13 cellular contexts compared by ENCODE assay signal in genomic region chr14:103552011-103552797, GRCh38. TPM values are rescaled to one million over a fixed set of nuclear protein-coding genes. Genes with fewer than 3 reads are reported as not detected.
A peak's percentile ranks its signal among the peaks of the same experiment; 100 is the strongest.
DNase-seq lines count a peak whose midpoint lies in the region; ATAC-seq and TF ChIP-seq lines count a peak whose summit lies in the region.
"Had no signal": no experiment of that assay in that cellular context is flagged by ENCODE, and none has a peak within 500 bp of the region (broad histone marks: within the 10 kb centered on the region; RNA-seq: fewer than 3 reads in every experiment).

No MANE protein-coding gene starts in this region.

- in situ Hi-C loops in astrocyte of the cerebellum (cut with HindIII; ENCODE audit: low sequenced_read_pairs) = no loop called here

- H3K4me1 ChIP-seq in GM23338 (ENCODE audit: insufficient read depth) = no peaks in the 10 kb centered on the region
- peaks cover 29% of the 10 kb centered on the region for H3K4me1 ChIP-seq in skeletal muscle satellite cell (ENCODE audit: control insufficient read depth, insufficient read depth, low read length)

- no peak overlapping the region for H3K4me2 ChIP-seq in GM23338
- H3K4me2 ChIP-seq in skeletal muscle satellite cell (ENCODE audit: low read length) = peak overlapping the region; percentile 67

- peaks cover 6% of the 10 kb centered on the region; the same call in 1 of the 2 replicates for H3K79me2 ChIP-seq in GM23338 (replicated peaks; ENCODE audit: insufficient read depth)

- intact Hi-C loops in left cardiac atrium (cut with DNase I) = no loop called here

- H3F3A ChIP-seq in GM23338 (replicated peaks; ENCODE audit: low read depth) = peaks cover 3% of the 10 kb centered on the region

- DNase-seq in GM23338 (ENCODE audit: low spot score) (no peak), astrocyte of the cerebellum (ENCODE audit: low read depth) (peak; percentile 23), left cardiac atrium (peak; percentile 69), GM19238 (ENCODE audit: insufficient read length, low spot score) (no peak)
- DNase-seq in activated effector memory CD4-positive, alpha-beta T cell treated with anti-CD3 and anti-CD28 coated beads, Interleukin-2, amount 50 U/mL, for 16 hours = no peak
- DNase-seq: activated CD4-positive, alpha-beta memory T cell treated with anti-CD3 and anti-CD28 coated beads for 36 hours; DND-41; effector CD8-positive, alpha-beta T cell; NCI-H774 had no signal

- no peaks in the 10 kb centered on the region for H3K36me3 ChIP-seq in GM23338 (ENCODE audit: insufficient read depth)
- peaks cover 6% of the 10 kb centered on the region for H3K36me3 ChIP-seq in skeletal muscle satellite cell (ENCODE audit: insufficient read depth, low read length)

- H3K4me3 ChIP-seq in GM23338 (no peak overlapping the region), astrocyte of the cerebellum (ENCODE audit: low read depth, low read length) (no peak overlapping the region), skeletal muscle satellite cell (ENCODE audit: low read length) (peak overlapping the region; percentile 42)

- no peaks in the 10 kb centered on the region for H3K9me3 ChIP-seq in skeletal muscle satellite cell (replicated peaks; ENCODE audit: low read length)

- H2AFZ ChIP-seq in GM23338 = no peak overlapping the region

- no peaks in the 10 kb centered on the region for H3K9me3 Mint-ChIP-seq in GM23338
- H3K9me3 Mint-ChIP-seq: activated CD4-positive, alpha-beta memory T cell treated with anti-CD3 and anti-CD28 coated beads for 36 hours; stimulated activated memory B cell treated with anti-CD40 and anti-IgM and Interleukin-4, amounts not matched to agents 10 μg/mL and 1 μg/mL and 100 μg/mL, for 72 hours had no signal

- H3K4me1 Mint-ChIP-seq in GM23338 = peaks cover 5% of the 10 kb centered on the region; the same call in 1 of the 3 replicates

- TF ChIP-seq CTCF in GM23338 (conservative IDR thresholded peaks at IDR 0.05; ENCODE audit: low read depth in 2 of 2) (no peak), astrocyte of the cerebellum (IDR thresholded peaks at IDR 0.05; ENCODE audit: low read depth, low read length, missing control alignments) (no peak)

- no peak overlapping the region for H3K27ac ChIP-seq in GM23338 (ENCODE audit: low read depth)

- H3K9me2 ChIP-seq in GM23338 (ENCODE audit: insufficient read depth) = no peaks in the 10 kb centered on the region

- peaks cover 6% of the 10 kb centered on the region for H3K27me3 Mint-ChIP-seq in GM23338 (ENCODE audit: insufficient read depth, low read depth, poor library complexity)
- H3K27me3 Mint-ChIP-seq: activated CD4-positive, alpha-beta memory T cell treated with anti-CD3 and anti-CD28 coated beads for 36 hours; stimulated activated memory B cell treated with anti-CD40 and anti-IgM and Interleukin-4, amounts not matched to agents 10 μg/mL and 1 μg/mL and 100 μg/mL, for 72 hours had no signal

- H3K27me3 ChIP-seq in GM23338 (ENCODE audit: insufficient read depth) = no peaks in the 10 kb centered on the region
- no peaks in the 10 kb centered on the region for H3K27me3 ChIP-seq in skeletal muscle satellite cell (ENCODE audit: control insufficient read depth, insufficient read depth, low read length)

- no peak overlapping the region; the same call in 2 of the 3 replicates for H3K4me3 Mint-ChIP-seq in GM23338
- H3K4me3 Mint-ChIP-seq: activated CD4-positive, alpha-beta memory T cell treated with anti-CD3 and anti-CD28 coated beads for 36 hours; stimulated activated memory B cell treated with anti-CD40 and anti-IgM and Interleukin-4, amounts not matched to agents 10 μg/mL and 1 μg/mL and 100 μg/mL, for 72 hours had no signal

- H4K20me1 ChIP-seq in GM23338 (replicated peaks; ENCODE audit: insufficient read depth) = 0 out of 2 replicates have a peak, but pooled peaks cover 4% of the 10 kb centered on the region

- H3K27ac Mint-ChIP-seq in GM23338 = peak overlapping the region; percentile 80; the same call in 1 of the 2 replicates
- H3K27ac Mint-ChIP-seq: activated CD4-positive, alpha-beta memory T cell treated with anti-CD3 and anti-CD28 coated beads for 36 hours; stimulated activated memory B cell treated with anti-CD40 and anti-IgM and Interleukin-4, amounts not matched to agents 10 μg/mL and 1 μg/mL and 100 μg/mL, for 72 hours had no signal

- no peaks in the 10 kb centered on the region; the same call in 2 of the 3 replicates for H3K36me3 Mint-ChIP-seq in GM23338 (ENCODE audit: low read depth)
- H3K36me3 Mint-ChIP-seq: activated CD4-positive, alpha-beta memory T cell treated with anti-CD3 and anti-CD28 coated beads for 36 hours had no signal

- no peak for ATAC-seq in GM23338
- ATAC-seq in left cardiac atrium = peak; percentile 51 to 52
- ATAC-seq in GM18520 (IDR thresholded peaks at IDR 0.05; ENCODE audit: unreplicated experiment) = no peak
- ATAC-seq in HG02970 (IDR thresholded peaks at IDR 0.05; ENCODE audit: low FRiP score, unreplicated experiment) = no peak
- ATAC-seq: stimulated activated memory B cell treated with anti-CD40 and anti-IgM and Interleukin-4, amounts not matched to agents 10 μg/mL and 1 μg/mL and 100 μg/mL, for 72 hours had no signal

- peak overlapping the region; percentile 74 for H3K9ac ChIP-seq in skeletal muscle satellite cell (ENCODE audit: low read depth, low read length)

TF ChIP-seq in GM23338, 12 proteins besides CTCF, POLR2A, EP300 and RAD21 (continues in another document):
- TF ChIP-seq JUNB (IDR thresholded peaks at IDR 0.05; ENCODE audit: unreplicated experiment) (no peak), NANOG (IDR thresholded peaks at IDR 0.05; ENCODE audit: borderline replicate concordance) (no peak), REST (IDR thresholded peaks at IDR 0.05; ENCODE audit: unreplicated experiment) (no peak)

RNA-seq across cellular contexts. Expression of gene BAG5, which starts 10.3 kb away (rescaled TPM):
- total RNA-seq in GM23338 (2014; rRNA removed; shearing (Covaris generic)) = 25.4 and 29.2 TPM in 2 replicates
- polyA plus RNA-seq in GM23338 (2016; fragmentation: Nextera tagmentation; extraction: Ambion mirVana) = 16.4 and 21.1 TPM in 2 replicates
- total RNA-seq in left cardiac atrium = 10 to 100 TPM; 15.2 to 23.6 TPM
- 24.0 and 28.1 TPM in 2 replicates for total RNA-seq in skeletal muscle satellite cell (2012; rRNA removed)

RNA-seq across cellular contexts. Expression of gene COA8, which starts 10.6 kb away (rescaled TPM):
- total RNA-seq in GM23338 (2014; rRNA removed; shearing (Covaris generic)) = 61.3 and 82.6 TPM in 2 replicates
- polyA plus RNA-seq in GM23338 (2016; fragmentation: Nextera tagmentation; extraction: Ambion mirVana) = 129 and 130 TPM in 2 replicates
- total RNA-seq in left cardiac atrium = 10 to 100 TPM; 37.8 to 42.5 TPM
- 17.0 and 17.2 TPM in 2 replicates for total RNA-seq in skeletal muscle satellite cell (2012; rRNA removed)

RNA-seq across cellular contexts. Expression of gene TRMT61A, which starts 23.2 kb away (rescaled TPM):
- 22.0 and 28.2 TPM in 2 replicates for total RNA-seq in GM23338 (2014; rRNA removed; shearing (Covaris generic))
- 13.2 and 13.4 TPM in 2 replicates for polyA plus RNA-seq in GM23338 (2016; fragmentation: Nextera tagmentation; extraction: Ambion mirVana)
- total RNA-seq in left cardiac atrium = 1 to 10 TPM; 6.0 to 8.5 TPM
- 14.9 and 17.0 TPM in 2 replicates for total RNA-seq in skeletal muscle satellite cell (2012; rRNA removed)

RNA-seq across cellular contexts. Expression of gene CKB, which starts 29.6 kb away (rescaled TPM):
- 504 and 604 TPM in 2 replicates for total RNA-seq in GM23338 (2014; rRNA removed; shearing (Covaris generic))
- polyA plus RNA-seq in GM23338 (2016; fragmentation: Nextera tagmentation; extraction: Ambion mirVana) = 846 and 852 TPM in 2 replicates
- 100 to 1,000 TPM; 407 to 412 TPM for total RNA-seq in left cardiac atrium
- total RNA-seq in skeletal muscle satellite cell (2012; rRNA removed) = 22.1 and 70.3 TPM in 2 replicates

Comparison
In these comparisons a context has a peak if more than half of its experiments do, and no peak if none do; other contexts are left out.
1. ATAC-seq: peak in left cardiac atrium (2 of 2); none in GM23338 (single experiment), GM18520 (single experiment) and HG02970 (single experiment).
2. DNase-seq: peak in astrocyte of the cerebellum (single experiment) and left cardiac atrium (single experiment); none in GM23338 (single experiment), GM19238 (single experiment) and activated effector memory CD4-positive, alpha-beta T cell treated with anti-CD3 and anti-CD28 coated beads, Interleukin-2, amount 50 U/mL, for 16 hours (single experiment).